8 cellular contexts compared by ENCODE assay signal in the genomic region with DNA sequence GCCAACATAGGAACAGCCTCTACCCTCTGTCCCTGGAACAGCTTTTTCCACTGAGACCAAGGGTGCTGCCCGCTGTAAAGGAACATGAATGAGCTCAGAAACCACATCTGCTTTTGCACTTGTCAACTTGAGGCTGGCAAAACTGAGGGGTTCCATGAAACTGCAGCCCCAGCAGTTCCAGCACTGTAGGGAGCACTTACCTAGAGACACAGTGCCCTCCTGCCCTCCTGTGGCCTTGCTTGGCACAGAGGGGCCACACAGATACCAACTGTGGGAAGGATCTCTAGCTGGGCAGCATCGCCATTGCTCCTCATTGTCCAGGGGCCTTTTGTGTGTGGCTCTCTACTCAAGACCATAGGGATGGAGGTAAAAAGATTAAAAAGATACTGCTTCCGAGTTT. TPM values are rescaled to one million over a fixed set of nuclear protein-coding genes. Genes with fewer than 3 reads are reported as not detected.
DNase-seq lines count a peak whose midpoint lies in the region; ATAC-seq and TF ChIP-seq lines count a peak whose summit lies in the region.

No MANE protein-coding gene starts in this region.

- H3K27me3 ChIP-seq in MM.1S (replicated peaks; ENCODE audit: insufficient read depth, low read length) (no peaks in the 10 kb centered on the region), muscle layer of colon (ENCODE audit: control insufficient read depth in 1 of 2, insufficient read depth in 2 of 2, low read length in 2 of 2) (no peaks in the 10 kb centered on the region), GM23248 (replicated peaks; ENCODE audit: insufficient read depth) (no peaks in the 10 kb centered on the region)

- H3K36me3 ChIP-seq in MM.1S (replicated peaks; ENCODE audit: insufficient read depth, low read length) (no peaks in the 10 kb centered on the region), muscle layer of colon (ENCODE audit: insufficient read depth, low read length) (peaks cover 5% of the 10 kb centered on the region), GM23248 (ENCODE audit: low read depth) (no peaks in the 10 kb centered on the region)

- WGBS in GM23248 (ENCODE audit: low coverage in 1 of 2, low lambda C conversion rate in 2 of 2, missing lambda C conversion rate in 2 of 2), 2 experiments, result 96 to 100% methylated on average over 3 of the region's 3 CpGs

- peak; percentile 41 for TF ChIP-seq CTCF in MM.1S (IDR thresholded peaks at IDR 0.05; ENCODE audit: low read length)

- no peaks in the 10 kb centered on the region for H3K9me3 ChIP-seq in MM.1S (replicated peaks; ENCODE audit: insufficient read depth, low read length)
- H3K9me3 ChIP-seq in muscle layer of colon (ENCODE audit: low read length), result no peaks in the 10 kb centered on the region
- H3K9me3 ChIP-seq in GM23248 (ENCODE audit: low read depth), result no peaks in the 10 kb centered on the region

- POLR2A ChIA-PET in activated naive CD8-positive, alpha-beta T cell treated with anti-CD3 and anti-CD28 coated beads, Interleukin-2, amount 10 ng/mL, durations not matched to agents 7 days and 5 days (lab: Charles Lee), result interaction anchor here (0.8 to 2.3 kb wide), 11 partner anchors 9 to 262 kb away, joined by 3 to 7 read pairs (median 4); no protein-coding TSS in a partner anchor

- H3K9me2 ChIP-seq in MM.1S (replicated peaks; ENCODE audit: insufficient read depth, low read length) (no peaks in the 10 kb centered on the region), GM23248 (ENCODE audit: insufficient read depth) (no peaks in the 10 kb centered on the region)

- no peaks in the 10 kb centered on the region for H4K20me1 ChIP-seq in MM.1S (ENCODE audit: insufficient read depth, low read length)
- H4K20me1 ChIP-seq in GM23248 (ENCODE audit: insufficient read depth), result no peaks in the 10 kb centered on the region

- ATAC-seq in activated naive CD8-positive, alpha-beta T cell treated with anti-CD3 and anti-CD28 coated beads, Interleukin-2, amount 10 ng/mL, durations not matched to agents 7 days and 5 days (ENCODE audit: low read depth), result peak; percentile 30
- no peak for ATAC-seq in GM19452 (IDR thresholded peaks at IDR 0.05; ENCODE audit: unreplicated experiment)

- H2AFZ ChIP-seq in MM.1S (ENCODE audit: low read length) (no peak overlapping the region), GM23248 (no peak overlapping the region)

- peaks cover 40% of the 10 kb centered on the region for H3K36me3 Mint-ChIP-seq in activated naive CD8-positive, alpha-beta T cell treated with anti-CD3 and anti-CD28 coated beads, Interleukin-2, amount 10 ng/mL, durations not matched to agents 7 days and 5 days

- H3K9ac ChIP-seq in MM.1S (ENCODE audit: low read length) (no peak overlapping the region), muscle layer of colon (ENCODE audit: low read length) (no peak overlapping the region), GM23248 (no peak overlapping the region)

- H3K27ac ChIP-seq in MM.1S (ENCODE audit: low read length) (no peak overlapping the region), muscle layer of colon (ENCODE audit: low read depth, low read length) (peak overlapping the region; percentile 70), GM23248 (no peak overlapping the region)

- in situ Hi-C loops in GM23248 (cut with MboI), result no loop called here

- H3K4me1 ChIP-seq in MM.1S (ENCODE audit: low read length), result no peaks in the 10 kb centered on the region
- peaks cover 100% of the 10 kb centered on the region for H3K4me1 ChIP-seq in muscle layer of colon (ENCODE audit: insufficient read depth, low read length)
- no peaks in the 10 kb centered on the region for H3K4me1 ChIP-seq in GM23248 (ENCODE audit: insufficient read depth)

- peaks cover 85% of the 10 kb centered on the region for H3K4me1 Mint-ChIP-seq in activated naive CD8-positive, alpha-beta T cell treated with anti-CD3 and anti-CD28 coated beads, Interleukin-2, amount 10 ng/mL, durations not matched to agents 7 days and 5 days

- H3K4me3 ChIP-seq in MM.1S (ENCODE audit: low read length) (no peak overlapping the region), muscle layer of colon (ENCODE audit: low read depth in 1 of 2, low read length in 2 of 2) (no peak overlapping the region), GM23248 (no peak overlapping the region)

- H3K79me2 ChIP-seq in MM.1S (ENCODE audit: low read length), result peaks cover 90% of the 10 kb centered on the region
- H3K79me2 ChIP-seq in GM23248 (ENCODE audit: insufficient read depth), result no peaks in the 10 kb centered on the region

- H3K27ac Mint-ChIP-seq in activated naive CD8-positive, alpha-beta T cell treated with anti-CD3 and anti-CD28 coated beads, Interleukin-2, amount 10 ng/mL, durations not matched to agents 7 days and 5 days, result peak overlapping the region; percentile 72

- no peaks in the 10 kb centered on the region for H3K9me3 Mint-ChIP-seq in activated naive CD8-positive, alpha-beta T cell treated with anti-CD3 and anti-CD28 coated beads, Interleukin-2, amount 10 ng/mL, durations not matched to agents 7 days and 5 days

- H3K4me2 ChIP-seq in MM.1S (ENCODE audit: low read depth, low read length) (no peak overlapping the region), GM23248 (ENCODE audit: unreplicated experiment) (no peak overlapping the region)

- H3K4me3 Mint-ChIP-seq in activated naive CD8-positive, alpha-beta T cell treated with anti-CD3 and anti-CD28 coated beads, Interleukin-2, amount 10 ng/mL, durations not matched to agents 7 days and 5 days, result peak overlapping the region; percentile 29

- DNase-seq in Ammon's horn (ENCODE audit: low spot score) (peak; percentile 57), MM.1S (no peak), SIG-M5 (lab: John Stamatoyannopoulos, UW) (no peak), GM23248 (no peak), AG08396 (ENCODE audit: low spot score) (no peak)
- no peak for DNase-seq in activated naive CD8-positive, alpha-beta T cell treated with anti-CD3 and anti-CD28 coated beads, Interleukin-2, amount 10 ng/mL, durations not matched to agents 7 days and 5 days

- H3F3A ChIP-seq in MM.1S (ENCODE audit: insufficient read depth, low read length), result no peaks in the 10 kb centered on the region
- no peaks in the 10 kb centered on the region for H3F3A ChIP-seq in GM23248 (ENCODE audit: insufficient read depth)

- H3K27me3 Mint-ChIP-seq in activated naive CD8-positive, alpha-beta T cell treated with anti-CD3 and anti-CD28 coated beads, Interleukin-2, amount 10 ng/mL, durations not matched to agents 7 days and 5 days, result no peaks in the 10 kb centered on the region

RNA-seq across cellular contexts. Expression of a gene that starts 51.6 kb away (rescaled TPM):
- total RNA-seq in activated naive CD8-positive, alpha-beta T cell treated with anti-CD3 and anti-CD28 coated beads, Interleukin-2, amount 10 ng/mL, durations not matched to agents 7 days and 5 days, result 10 to 100 TPM; 75.3 to 76.9 TPM
- total RNA-seq in GM23248 (2014; rRNA removed; shearing (Covaris generic)), result 0.86 and 1.6 TPM in 2 replicates
- polyA plus RNA-seq in GM23248 (2016; fragmentation: Nextera tagmentation; extraction: Ambion mirVana), result 0.26 and 0.33 TPM in 2 replicates

Comparison
In these comparisons a context has a peak if more than half of its experiments do, and no peak if none do; other contexts are left out.
1. RNA of a gene that starts 51.6 kb away (total RNA-seq): 75.3 to 76.9 TPM in activated naive CD8-positive, alpha-beta T cell treated with anti-CD3 and anti-CD28 coated beads, Interleukin-2, amount 10 ng/mL, durations not matched to agents 7 days and 5 days; 0.86 to 1.6 TPM in GM23248; every median in the first group is over 10 times any median in the second.